Comparison of ENCODE assay signal across 9 cellular contexts in the genomic region with DNA sequence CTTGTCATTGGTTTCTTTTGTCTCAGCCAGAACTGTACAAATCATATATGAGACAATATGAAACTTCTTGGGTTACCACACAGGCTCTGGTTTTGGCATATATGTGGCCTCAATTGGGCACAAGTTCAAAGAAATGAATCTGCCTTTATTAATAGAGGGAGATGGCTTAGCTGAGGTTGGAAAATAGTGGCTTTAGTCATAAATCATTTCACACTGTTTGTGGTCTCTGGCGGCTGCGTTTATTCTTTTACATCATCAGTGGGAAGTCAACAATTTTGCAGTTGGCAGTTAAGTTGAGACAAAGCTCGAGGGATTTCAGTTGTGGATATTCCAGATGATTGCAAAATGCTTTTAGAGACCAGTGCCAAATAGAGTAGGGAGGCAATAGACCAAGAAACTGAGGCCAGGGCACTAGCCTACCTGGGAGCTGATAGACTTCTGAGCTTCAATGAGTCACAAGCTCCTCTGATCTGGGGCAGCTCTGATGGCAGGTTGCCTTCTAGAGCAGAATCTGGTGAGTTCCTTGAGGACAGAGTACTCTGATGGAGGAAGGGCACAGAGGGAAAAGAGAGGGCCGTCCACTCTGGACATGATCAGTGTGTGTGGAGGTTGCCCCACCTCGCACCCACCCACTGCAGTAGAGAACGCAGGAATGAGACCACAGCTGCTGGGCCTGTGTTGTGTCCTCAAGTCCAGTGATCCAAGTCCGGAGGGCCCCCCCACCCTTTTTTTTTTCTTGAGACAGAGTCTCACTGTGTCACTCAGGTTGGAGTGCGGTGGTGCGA.
DNase-seq lines count a peak whose midpoint lies in the region; ATAC-seq lines count a peak whose summit lies in the region.
"Had no signal": no experiment of that assay in that cellular context is flagged by ENCODE, and none has a peak within 500 bp of the region (broad histone marks: within the 10 kb centered on the region; RNA-seq: fewer than 3 reads in every experiment).

No MANE protein-coding gene starts in this region.

- no peaks in the 10 kb centered on the region for H3K9me3 ChIP-seq in T-helper 17 cell (ENCODE audit: control insufficient read depth, low read length, poor library complexity, severe bottlenecking)

- H3K36me3 Mint-ChIP-seq in activated CD4-positive, alpha-beta T cell treated with anti-CD3 and anti-CD28 coated beads, Interleukin-2, amount 10 ng/mL, durations not matched to agents 24 days and 14 days (ENCODE audit: low read depth): peaks cover 6% of the 10 kb centered on the region
- H3K36me3 Mint-ChIP-seq in T-helper 17 cell (ENCODE audit: low read depth): peaks cover 2% of the 10 kb centered on the region
- H3K36me3 Mint-ChIP-seq in stimulated activated naive B cell treated with anti-CD40 and anti-IgM and Interleukin-4, amounts not matched to agents 10 μg/mL and 1 μg/mL and 100 μg/mL, for 72 hours: peaks cover 5 to 6% of the 10 kb centered on the region in 2 donors

- H3K4me1 Mint-ChIP-seq in activated CD4-positive, alpha-beta T cell treated with anti-CD3 and anti-CD28 coated beads, Interleukin-2, amount 10 ng/mL, durations not matched to agents 24 days and 14 days: peaks cover 24% of the 10 kb centered on the region
- H3K4me1 Mint-ChIP-seq in T-helper 17 cell: peaks cover 21% of the 10 kb centered on the region
- H3K4me1 Mint-ChIP-seq in stimulated activated naive B cell treated with anti-CD40 and anti-IgM and Interleukin-4, amounts not matched to agents 10 μg/mL and 1 μg/mL and 100 μg/mL, for 72 hours: peaks cover 24 to 37% of the 10 kb centered on the region in 2 donors

- peaks cover 5% of the 10 kb centered on the region for H3K9me3 Mint-ChIP-seq in activated CD4-positive, alpha-beta T cell treated with anti-CD3 and anti-CD28 coated beads, Interleukin-2, amount 10 ng/mL, durations not matched to agents 24 days and 14 days
- peaks cover 9 to 10% of the 10 kb centered on the region in 2 donors for H3K9me3 Mint-ChIP-seq in stimulated activated naive B cell treated with anti-CD40 and anti-IgM and Interleukin-4, amounts not matched to agents 10 μg/mL and 1 μg/mL and 100 μg/mL, for 72 hours

- H3K27ac Mint-ChIP-seq in activated CD4-positive, alpha-beta T cell treated with anti-CD3 and anti-CD28 coated beads, Interleukin-2, amount 10 ng/mL, durations not matched to agents 24 days and 14 days: peak overlapping the region; percentile 18
- peak overlapping the region; percentile 76 for H3K27ac Mint-ChIP-seq in T-helper 17 cell
- H3K27ac Mint-ChIP-seq in stimulated activated naive B cell treated with anti-CD40 and anti-IgM and Interleukin-4, amounts not matched to agents 10 μg/mL and 1 μg/mL and 100 μg/mL, for 72 hours: peak overlapping the region; percentile 66

- H3K27me3 Mint-ChIP-seq in activated CD4-positive, alpha-beta T cell treated with anti-CD3 and anti-CD28 coated beads, Interleukin-2, amount 10 ng/mL, durations not matched to agents 24 days and 14 days: peaks cover 40% of the 10 kb centered on the region
- H3K27me3 Mint-ChIP-seq in T-helper 17 cell: no peaks in the 10 kb centered on the region
- H3K27me3 Mint-ChIP-seq in stimulated activated naive B cell treated with anti-CD40 and anti-IgM and Interleukin-4, amounts not matched to agents 10 μg/mL and 1 μg/mL and 100 μg/mL, for 72 hours: no peaks in the 10 kb centered on the region

- H3K4me3 Mint-ChIP-seq in activated CD4-positive, alpha-beta T cell treated with anti-CD3 and anti-CD28 coated beads, Interleukin-2, amount 10 ng/mL, durations not matched to agents 24 days and 14 days: no peak overlapping the region
- H3K4me3 Mint-ChIP-seq in T-helper 17 cell: no peak overlapping the region
- H3K4me3 Mint-ChIP-seq in stimulated activated naive B cell treated with anti-CD40 and anti-IgM and Interleukin-4, amounts not matched to agents 10 μg/mL and 1 μg/mL and 100 μg/mL, for 72 hours: peak overlapping the region in 1 of 2 donors; percentile 34

- intact Hi-C loops in activated CD4-positive, alpha-beta T cell treated with anti-CD3 and anti-CD28 coated beads, Interleukin-2, amount 10 ng/mL, durations not matched to agents 24 days and 14 days (cut with micrococcal nuclease): loop anchor here (1.0 to 5.0 kb wide), 5 partner anchors 21 to 151 kb away; no protein-coding TSS in a partner anchor

- no peak for ATAC-seq in T-helper 17 cell
- peak; percentile 95 to 98 for ATAC-seq in stimulated activated naive B cell treated with anti-CD40 and anti-IgM and Interleukin-4, amounts not matched to agents 10 μg/mL and 1 μg/mL and 100 μg/mL, for 72 hours (replicated peaks)
- ATAC-seq in HG02588 (IDR thresholded peaks at IDR 0.05; ENCODE audit: unreplicated experiment): no peak

- peak; percentile 68 for DNase-seq in activated CD4-positive, alpha-beta T cell treated with anti-CD3 and anti-CD28 coated beads, Interleukin-2, amount 10 ng/mL, durations not matched to agents 24 days and 14 days
- no peak for DNase-seq in activated CD4-positive, alpha-beta T cell treated with anti-CD3 and anti-CD28 coated beads for 4 hours
- no peak for DNase-seq in T-helper 17 cell
- peak; percentile 94 for DNase-seq in fibroblast of peridontal ligament (ENCODE audit: extremely low read depth)
- DNase-seq in stimulated activated naive B cell treated with anti-CD40 and anti-IgM and Interleukin-4, amounts not matched to agents 10 μg/mL and 1 μg/mL and 100 μg/mL, for 72 hours: peak; percentile 24
- DNase-seq in COLO668 (lab: John Stamatoyannopoulos, UW; ENCODE audit: unreplicated experiment): no peak
- no peak for DNase-seq in NCI-H345 treated with DMSO at 0.1 percent for 48 hours (lab: John Stamatoyannopoulos, UW; ENCODE audit: unreplicated experiment)
- DNase-seq: kidney glomerular epithelial cell had no signal

Comparison
In these comparisons a context has a peak if more than half of its experiments do, and no peak if none do; other contexts are left out.
1. DNase-seq: peak in activated CD4-positive, alpha-beta T cell treated with anti-CD3 and anti-CD28 coated beads, Interleukin-2, amount 10 ng/mL, durations not matched to agents 24 days and 14 days (single experiment), fibroblast of peridontal ligament (single experiment) and stimulated activated naive B cell treated with anti-CD40 and anti-IgM and Interleukin-4, amounts not matched to agents 10 μg/mL and 1 μg/mL and 100 μg/mL, for 72 hours (single experiment); none in activated CD4-positive, alpha-beta T cell treated with anti-CD3 and anti-CD28 coated beads for 4 hours (0 of 2), T-helper 17 cell (0 of 3), COLO668 (single experiment) and NCI-H345 treated with DMSO at 0.1 percent for 48 hours (single experiment).
2. H3K27ac Mint-ChIP-seq: peak in every context shown above with its lines; median percentile 76 in T-helper 17 cell; 66 in stimulated activated naive B cell treated with anti-CD40 and anti-IgM and Interleukin-4, amounts not matched to agents 10 μg/mL and 1 μg/mL and 100 μg/mL, for 72 hours; 18 in activated CD4-positive, alpha-beta T cell treated with anti-CD3 and anti-CD28 coated beads, Interleukin-2, amount 10 ng/mL, durations not matched to agents 24 days and 14 days.
3. ATAC-seq: peak in stimulated activated naive B cell treated with anti-CD40 and anti-IgM and Interleukin-4, amounts not matched to agents 10 μg/mL and 1 μg/mL and 100 μg/mL, for 72 hours (2 of 2); none in T-helper 17 cell (single experiment) and HG02588 (single experiment).